ENCODE assay signal across 10 cellular contexts in the genomic region with DNA sequence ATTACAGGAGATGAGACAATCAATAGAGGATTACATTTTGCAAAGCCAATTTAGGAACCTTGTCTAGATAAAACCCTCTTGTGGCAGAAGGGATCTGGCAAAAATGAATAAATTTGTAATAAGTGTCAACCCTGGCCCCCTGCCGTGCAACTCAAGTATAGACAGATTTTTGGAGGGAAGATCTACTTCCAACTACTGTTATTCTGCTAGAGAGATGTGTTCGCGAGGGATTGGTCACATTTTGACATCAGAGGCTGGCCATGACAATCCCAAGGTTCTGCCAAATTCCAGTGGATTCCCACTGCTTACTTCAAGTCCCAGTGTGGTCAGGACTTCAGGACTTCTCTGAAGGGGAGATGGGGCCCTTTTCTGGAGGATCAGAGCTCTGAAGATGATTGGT.
A peak's percentile ranks its signal among the peaks of the same experiment; 100 is the strongest.
DNase-seq lines count a peak whose midpoint lies in the region; ATAC-seq and TF ChIP-seq lines count a peak whose summit lies in the region.
"Had no signal": no experiment of that assay in that cellular context is flagged by ENCODE, and none has a peak within 500 bp of the region (broad histone marks: within the 10 kb centered on the region; RNA-seq: fewer than 3 reads in every experiment).

No MANE protein-coding gene starts in this region.

- H3K27me3 ChIP-seq in esophagus muscularis mucosa (no peaks in the 10 kb centered on the region), psoas muscle (ENCODE audit: insufficient read depth in 3 of 3, low read length in 2 of 3) (no peaks in the 10 kb centered on the region), WERI-Rb-1 (ENCODE audit: insufficient read depth, low read depth, severe bottlenecking) (no peaks in the 10 kb centered on the region)

- H3K27ac ChIP-seq in esophagus muscularis mucosa (replicated peaks in 1 of 4): peak overlapping the region; percentile 67 to 86 (median 78)
- peak overlapping the region; percentile 65 for H3K27ac ChIP-seq in psoas muscle
- H3K27ac ChIP-seq in WERI-Rb-1: no peak overlapping the region

- 85% methylated on average over 3 of the region's 3 CpGs for WGBS in esophagus muscularis mucosa
- WGBS in psoas muscle, 3 donors: 63 to 77% (median 68%) methylated on average over 3 of the region's 3 CpGs

- TF ChIP-seq CTCF in AG10803 (conservative IDR thresholded peaks at IDR 0.05; ENCODE audit: low read length) (peak; percentile 16; the same call in 1 of the 2 replicates), esophagus muscularis mucosa (IDR thresholded peaks at IDR 0.05) (no peak), psoas muscle (IDR thresholded peaks at IDR 0.05) (no peak), WERI-Rb-1 (IDR thresholded peaks at IDR 0.05; ENCODE audit: low read depth, low read length) (no peak)

- DNase-seq in AG10803 (ENCODE audit: low read depth) (peak; percentile 71), NCI-H82 treated with DMSO at 0.1 percent for 48 hours (lab: John Stamatoyannopoulos, UW; ENCODE audit: unreplicated experiment) (peak; percentile 43), esophagus muscularis mucosa (ENCODE audit: extremely low spot score) (no peak), psoas muscle (no peak), MV-4-11 (lab: John Stamatoyannopoulos, UW) (no peak), NCI-H446 treated with DMSO at 0.1 percent for 48 hours (lab: John Stamatoyannopoulos, UW) (no peak), KG1 (lab: John Stamatoyannopoulos, UW) (no peak), WERI-Rb-1 (no peak)
- DNase-seq: activated T-cell treated with anti-CD3 and anti-CD28 coated beads, Interleukin-2, amount 50 U/mL, for 24 hours; KBM-7 had no signal

- intact Hi-C loops in esophagus muscularis mucosa (cut with DNase I): no loop called here
- intact Hi-C loops in psoas muscle (cut with DNase I): loop anchor here in 1 of 2 donors (5.0 kb wide), 2 partner anchors 61 to 194 kb away; partner anchors contain the start of gene SH3RF3

- no peak for ATAC-seq in psoas muscle

- H3K4me1 ChIP-seq in esophagus muscularis mucosa (peaks cover 76 to 84% (median 82%) of the 10 kb centered on the region in 4 donors), psoas muscle (peaks cover 65% of the 10 kb centered on the region)

- TF ChIP-seq POLR2A in esophagus muscularis mucosa (IDR thresholded peaks at IDR 0.05; ENCODE audit: low read depth): no peak

- no peaks in the 10 kb centered on the region for H3K36me3 ChIP-seq in esophagus muscularis mucosa
- H3K36me3 ChIP-seq in psoas muscle (ENCODE audit: insufficient read depth in 1 of 2, low read depth in 1 of 2): no peaks in the 10 kb centered on the region
- H3K36me3 ChIP-seq in WERI-Rb-1: no peaks in the 10 kb centered on the region

- H3K4me3 ChIP-seq in AG10803 (ENCODE audit: low read length) (no peak overlapping the region), esophagus muscularis mucosa (no peak overlapping the region), psoas muscle (no peak overlapping the region), WERI-Rb-1 (ENCODE audit: low read depth, low read length) (no peak overlapping the region)

- no peak for TF ChIP-seq EP300 in esophagus muscularis mucosa (IDR thresholded peaks at IDR 0.05)

- H3K9me3 ChIP-seq in esophagus muscularis mucosa (no peaks in the 10 kb centered on the region), psoas muscle (no peaks in the 10 kb centered on the region), WERI-Rb-1 (ENCODE audit: severe bottlenecking) (no peaks in the 10 kb centered on the region)

Comparison
In these comparisons a context has a peak if more than half of its experiments do, and no peak if none do; other contexts are left out.
1. DNase-seq: peak in AG10803 (single experiment) and NCI-H82 treated with DMSO at 0.1 percent for 48 hours (single experiment); none in esophagus muscularis mucosa (single experiment), psoas muscle (0 of 2), MV-4-11 (single experiment), NCI-H446 treated with DMSO at 0.1 percent for 48 hours (single experiment), KG1 (single experiment) and WERI-Rb-1 (single experiment).